8 cellular contexts compared by ENCODE assay signal in genomic region chr10:22317121-22317370, GRCh38. TPM values are rescaled to one million over a fixed set of nuclear protein-coding genes. Genes with fewer than 3 reads are reported as not detected.
A peak's percentile ranks its signal among the peaks of the same experiment; 100 is the strongest.
DNase-seq lines count a peak whose midpoint lies in the region; ATAC-seq and TF ChIP-seq lines count a peak whose summit lies in the region.

No MANE protein-coding gene starts in this region.

- H3K27ac ChIP-seq in cardiac muscle cell (no peak overlapping the region), adrenal gland (peak overlapping the region; percentile 74 to 96 (median 90)), upper lobe of left lung (peak overlapping the region; percentile 90 to 96 (median 91))

- H3K36me3 ChIP-seq in cardiac muscle cell (no peaks in the 10 kb centered on the region), adrenal gland (replicated peaks in 1 of 2) (no peaks in the 10 kb centered on the region), upper lobe of left lung (no peaks in the 10 kb centered on the region)

- intact Hi-C loops in left cardiac atrium (cut with DNase I): loop anchor here (5.0 to 10.0 kb wide), 4 partner anchors 62 to 312 kb away; partner anchors contain the start of gene DNAJC1 (in 1 of the 2)
- intact Hi-C loops in adrenal gland (cut with DNase I): loop anchor here in 1 of 2 donors (10.0 kb wide), 1 partner anchor 312 kb away; the partner anchor contains the start of gene DNAJC1
- intact Hi-C loops in lower leg skin (cut with DNase I; ENCODE audit: low total_unique reads): no loop called here

- H3K27me3 ChIP-seq in cardiac muscle cell: peaks cover 70% of the 10 kb centered on the region
- H3K27me3 ChIP-seq in adrenal gland: peaks cover 5% of the 10 kb centered on the region
- H3K27me3 ChIP-seq in upper lobe of left lung: peaks cover 0 to under 1% (median under 1%) of the 10 kb centered on the region in 4 donors

- no peak for TF ChIP-seq EP300 in upper lobe of left lung (IDR thresholded peaks at IDR 0.05)

- 11 to 16% (median 14%) methylated on average over 8 of the region's 8 CpGs for WGBS in adrenal gland, 4 donors
- 11 to 18% methylated on average over 8 of the region's 8 CpGs for WGBS in lower leg skin, 2 donors
- 9 to 21% methylated on average over 8 of the region's 8 CpGs for WGBS in upper lobe of left lung, 2 donors

- H3K4me3 ChIP-seq in cardiac muscle cell (peak overlapping the region; percentile 54), adrenal gland (peak overlapping the region in 3 of 4 donors; percentile 64 to 92 (median 79)), lower leg skin (ENCODE audit: low read depth, poor library complexity, severe bottlenecking) (peak overlapping the region; percentile 83), upper lobe of left lung (peak overlapping the region; percentile 48 to 88 (median 80))

- H3K9me3 ChIP-seq in cardiac muscle cell (ENCODE audit: low read depth) (no peaks in the 10 kb centered on the region), adrenal gland (replicated peaks in 1 of 3) (no peaks in the 10 kb centered on the region), upper lobe of left lung (no peaks in the 10 kb centered on the region)

- TF ChIP-seq POLR2A in adrenal gland (IDR thresholded peaks at IDR 0.05): no peak
- no peak for TF ChIP-seq POLR2A in lower leg skin (IDR thresholded peaks at IDR 0.05)
- no peak for TF ChIP-seq POLR2A in upper lobe of left lung (IDR thresholded peaks at IDR 0.05)

- H3K4me1 ChIP-seq in cardiac muscle cell (ENCODE audit: low read depth) (peaks cover 7% of the 10 kb centered on the region), adrenal gland (replicated peaks in 1 of 2) (peaks cover 0 to 22% of the 10 kb centered on the region in 2 donors), upper lobe of left lung (peaks cover 15 to 32% (median 21%) of the 10 kb centered on the region in 4 donors)

- DNase-seq in cardiac muscle cell (ENCODE audit: low read depth in 1 of 2, low spot score in 1 of 2) (no peak), left cardiac atrium (no peak), adrenal gland (peak in 3 of 7 donors; percentile 16 to 32 (median 25)), lower leg skin (ENCODE audit: low spot score in 2 of 2) (no peak), upper lobe of left lung (peak in 1 of 2 donors; percentile 27), AML-193 (lab: John Stamatoyannopoulos, UW) (no peak), NCI-H524 treated with DMSO at 0.1 percent for 48 hours (lab: John Stamatoyannopoulos, UW) (no peak)

- ATAC-seq in left cardiac atrium: no peak
- no peak for ATAC-seq in upper lobe of left lung (ENCODE audit: low FRiP score in 2 of 2)
- no peak for ATAC-seq in HG03039 (IDR thresholded peaks at IDR 0.05; ENCODE audit: unreplicated experiment)

- TF ChIP-seq CTCF in cardiac muscle cell (IDR thresholded peaks at IDR 0.05; ENCODE audit: low read depth, low read length): no peak
- no peak for TF ChIP-seq CTCF in adrenal gland (IDR thresholded peaks at IDR 0.05)
- TF ChIP-seq CTCF in lower leg skin (IDR thresholded peaks at IDR 0.05): no peak
- TF ChIP-seq CTCF in upper lobe of left lung (IDR thresholded peaks at IDR 0.05): no peak

RNA-seq across cellular contexts. Expression of gene COMMD3, which starts 0.9 kb away (rescaled TPM):
- total RNA-seq in cardiac muscle cell: 24.8 and 54.3 TPM in 2 replicates
- polyA plus RNA-seq in cardiac muscle cell: 122 and 132 TPM in 2 replicates
- 10 to 100 TPM; 73.5 to 74.8 TPM for total RNA-seq in left cardiac atrium
- 10 to 100 TPM in 7 of 8 donors, 1 to 10 TPM in 1; 7.5 to 57.1 (median 45.0) TPM for total RNA-seq in adrenal gland
- polyA plus RNA-seq in adrenal gland: 10 to 100 TPM; 43.4 to 82.4 (median 44.5) TPM
- total RNA-seq in lower leg skin: 100 to 1,000 TPM in 1 of 4 donors, 10 to 100 TPM in 3; 34.5 to 113 (median 51.9) TPM
- 100 to 1,000 TPM in 1 of 6 donors, 10 to 100 TPM in 5; 11.0 to 312 (median 39.6) TPM for total RNA-seq in upper lobe of left lung

RNA-seq across cellular contexts. Expression of gene BMI1, which starts 3.9 kb away (rescaled TPM):
- total RNA-seq in cardiac muscle cell (16.7 and 17.3 TPM in 2 replicates), left cardiac atrium (10 to 100 TPM; 39.9 to 40.5 TPM), adrenal gland (10 to 100 TPM; 50.5 to 78.5 (median 68.6) TPM), lower leg skin (10 to 100 TPM; 16.7 to 37.6 (median 28.3) TPM), upper lobe of left lung (10 to 100 TPM; 13.0 to 73.3 (median 41.5) TPM)
- polyA plus RNA-seq in cardiac muscle cell (10.4 and 12.9 TPM in 2 replicates), adrenal gland (10 to 100 TPM; 16.7 to 88.5 (median 24.1) TPM)

RNA-seq across cellular contexts. Expression of gene SPAG6, which starts 28.2 kb away (rescaled TPM):
- total RNA-seq in cardiac muscle cell: not detected in 2 replicates
- 0.66 TPM in 1 of 2 replicates, not detected in the other for polyA plus RNA-seq in cardiac muscle cell
- total RNA-seq in left cardiac atrium: not detected
- total RNA-seq in adrenal gland: under 1 TPM in 1 of 8 donors, not detected in 7; 0.46 TPM
- polyA plus RNA-seq in adrenal gland: under 1 TPM in 1 of 3 donors, not detected in 2; 0.07 TPM
- total RNA-seq in lower leg skin: under 1 TPM in 2 of 4 donors, not detected in 2; 0.64 to 0.75 TPM
- 10 to 100 TPM in 2 of 6 donors, 1 to 10 TPM in 3, under 1 TPM in 1; 0.74 to 44.1 (median 8.7) TPM for total RNA-seq in upper lobe of left lung
